Comparison of ENCODE assay signal across 10 cellular contexts in the genomic region with DNA sequence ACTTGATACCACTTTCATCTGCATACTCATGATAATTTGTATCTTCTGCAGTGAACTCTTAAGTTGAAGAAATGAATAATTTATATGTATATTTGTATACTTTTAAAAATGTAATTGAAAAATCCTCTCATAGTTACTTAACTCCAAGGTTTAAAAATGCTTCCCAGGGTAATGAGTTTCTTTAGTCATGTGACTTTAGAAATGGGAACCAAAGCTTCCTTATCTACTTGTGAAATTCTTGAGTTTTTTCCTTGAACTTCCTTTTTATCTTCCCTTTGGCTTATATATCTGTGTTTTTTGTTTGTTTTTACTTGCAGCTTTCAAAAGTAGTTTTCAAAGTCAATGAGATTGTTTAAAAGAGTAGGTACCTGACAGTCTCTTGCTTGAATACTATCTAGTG. TPM values are rescaled to one million over a fixed set of nuclear protein-coding genes. Genes with fewer than 3 reads are reported as not detected.
DNase-seq lines count a peak whose midpoint lies in the region; ATAC-seq lines count a peak whose summit lies in the region.
"Had no signal": no experiment of that assay in that cellular context is flagged by ENCODE, and none has a peak within 500 bp of the region (broad histone marks: within the 10 kb centered on the region; RNA-seq: fewer than 3 reads in every experiment).

No MANE protein-coding gene starts in this region.

- no peaks in the 10 kb centered on the region for H3K9me3 ChIP-seq in BLaER1 treated with 17β-estradiol and CSF1 and Interleukin-3, amounts not matched to agents 10 nM and 100 nM (replicated peaks in 1 of 11)
- no peaks in the 10 kb centered on the region for H3K9me3 ChIP-seq in KOPT-K1 (ENCODE audit: insufficient read depth, low read length, poor library complexity, severe bottlenecking)

- peaks cover 0 to 11% (median 3%) of the 10 kb centered on the region in 3 donors for H3K36me3 Mint-ChIP-seq in naive thymus-derived CD8-positive, alpha-beta T cell
- H3K36me3 Mint-ChIP-seq: WTC11 had no signal

- H3K9me3 Mint-ChIP-seq in naive thymus-derived CD8-positive, alpha-beta T cell: no peaks in the 10 kb centered on the region
- H3K9me3 Mint-ChIP-seq: WTC11 had no signal

- H3K9ac ChIP-seq in BLaER1 treated with 17β-estradiol and CSF1 and Interleukin-3, amounts not matched to agents 10 nM and 100 nM: peak overlapping the region in 4 of 11 experiments; percentile 97 to 99 (median 98); a peak in 8 of 22 replicates

- peak overlapping the region in 5 of 11 experiments; percentile 20 to 99 (median 96); a peak in 8 of 22 replicates for H3K27ac ChIP-seq in BLaER1 treated with 17β-estradiol and CSF1 and Interleukin-3, amounts not matched to agents 10 nM and 100 nM
- peak overlapping the region; percentile 22 for H3K27ac ChIP-seq in KOPT-K1 (ENCODE audit: low read depth, low read length, poor library complexity, severe bottlenecking)
- H3K27ac ChIP-seq in caudate nucleus (ENCODE audit: low read depth, low read length): peak overlapping the region; percentile 78

- DNase-seq in caudate nucleus (lab: John Stamatoyannopoulos, UW) (no peak), NCI-H524 treated with DMSO at 0.1 percent for 48 hours (lab: John Stamatoyannopoulos, UW) (no peak), NCI-H2227 (lab: John Stamatoyannopoulos, UW; ENCODE audit: unreplicated experiment) (no peak), NCI-H526 treated with DMSO at 0.1 percent for 48 hours (lab: John Stamatoyannopoulos, UW) (no peak)
- DNase-seq in naive thymus-derived CD8-positive, alpha-beta T cell: no peak
- DNase-seq: NCI-H1694 had no signal

- no peaks in the 10 kb centered on the region for H3K27me3 Mint-ChIP-seq in naive thymus-derived CD8-positive, alpha-beta T cell

- H3K36me3 ChIP-seq in BLaER1 treated with 17β-estradiol and CSF1 and Interleukin-3, amounts not matched to agents 10 nM and 100 nM: peaks cover 0 to 26% (median 10%) of the 10 kb centered on the region in 11 experiments; a peak in 14 of 22 replicates
- H3K36me3 ChIP-seq in KOPT-K1 (ENCODE audit: insufficient read depth, low read length): no peaks in the 10 kb centered on the region

- H3K4me3 Mint-ChIP-seq in naive thymus-derived CD8-positive, alpha-beta T cell: peak overlapping the region; percentile 89 to 100 (median 98)
- H3K4me3 Mint-ChIP-seq: WTC11 had no signal

- ATAC-seq in naive thymus-derived CD8-positive, alpha-beta T cell: no peak
- no peak for ATAC-seq in HG02852 (IDR thresholded peaks at IDR 0.05; ENCODE audit: unreplicated experiment)
- ATAC-seq: WTC11 had no signal

- no peaks in the 10 kb centered on the region for H3K27me3 ChIP-seq in BLaER1 treated with 17β-estradiol and CSF1 and Interleukin-3, amounts not matched to agents 10 nM and 100 nM

- POLR2A ChIA-PET in naive thymus-derived CD8-positive, alpha-beta T cell (lab: Charles Lee): interaction anchor here (0.8 to 0.9 kb wide), 3 partner anchors 9 to 256 kb away, joined by 3 to 4 read pairs (median 3); a partner anchor contains a TSS

- peaks cover 0 to 53% (median 10%) of the 10 kb centered on the region in 11 experiments; a peak in 9 of 22 replicates for H4K20me1 ChIP-seq in BLaER1 treated with 17β-estradiol and CSF1 and Interleukin-3, amounts not matched to agents 10 nM and 100 nM

- H3K4me1 ChIP-seq in BLaER1 treated with 17β-estradiol and CSF1 and Interleukin-3, amounts not matched to agents 10 nM and 100 nM: peaks cover 47 to 69% (median 60%) of the 10 kb centered on the region in 10 experiments

- H3K4me3 ChIP-seq in BLaER1 treated with 17β-estradiol and CSF1 and Interleukin-3, amounts not matched to agents 10 nM and 100 nM: peak overlapping the region in 5 of 10 experiments; percentile 78 to 92 (median 86); a peak in 10 of 20 replicates

- peak overlapping the region; percentile 75 to 100 (median 98) for H3K27ac Mint-ChIP-seq in naive thymus-derived CD8-positive, alpha-beta T cell
- H3K27ac Mint-ChIP-seq: WTC11 had no signal

- H3K4me1 Mint-ChIP-seq in naive thymus-derived CD8-positive, alpha-beta T cell: peaks cover 46 to 82% (median 68%) of the 10 kb centered on the region in 4 donors

- peak overlapping the region; percentile 84 to 99 (median 92) for H3K4me2 ChIP-seq in BLaER1 treated with 17β-estradiol and CSF1 and Interleukin-3, amounts not matched to agents 10 nM and 100 nM

RNA-seq across cellular contexts. Expression of a gene that starts 4.5 kb away (rescaled TPM):
- 100 to 1,000 TPM; 127 to 142 TPM for total RNA-seq in naive thymus-derived CD8-positive, alpha-beta T cell
- polyA plus RNA-seq in naive thymus-derived CD8-positive, alpha-beta T cell: 10 to 100 TPM; 50.7 to 93.3 (median 63.9) TPM

RNA-seq across cellular contexts. Expression of a gene that starts 48.7 kb away (rescaled TPM):
- 10 to 100 TPM; 40.6 to 47.8 TPM for total RNA-seq in naive thymus-derived CD8-positive, alpha-beta T cell
- polyA plus RNA-seq in naive thymus-derived CD8-positive, alpha-beta T cell: 100 to 1,000 TPM; 279 to 299 (median 298) TPM

RNA-seq across cellular contexts. Expression of a gene that starts 49.0 kb away (rescaled TPM):
- 10 to 100 TPM; 34.2 to 38.1 TPM for total RNA-seq in naive thymus-derived CD8-positive, alpha-beta T cell
- polyA plus RNA-seq in naive thymus-derived CD8-positive, alpha-beta T cell: 10 to 100 TPM; 20.8 to 32.5 (median 23.0) TPM
